1 cellular context compared by ENCODE assay signal in the genomic region with DNA sequence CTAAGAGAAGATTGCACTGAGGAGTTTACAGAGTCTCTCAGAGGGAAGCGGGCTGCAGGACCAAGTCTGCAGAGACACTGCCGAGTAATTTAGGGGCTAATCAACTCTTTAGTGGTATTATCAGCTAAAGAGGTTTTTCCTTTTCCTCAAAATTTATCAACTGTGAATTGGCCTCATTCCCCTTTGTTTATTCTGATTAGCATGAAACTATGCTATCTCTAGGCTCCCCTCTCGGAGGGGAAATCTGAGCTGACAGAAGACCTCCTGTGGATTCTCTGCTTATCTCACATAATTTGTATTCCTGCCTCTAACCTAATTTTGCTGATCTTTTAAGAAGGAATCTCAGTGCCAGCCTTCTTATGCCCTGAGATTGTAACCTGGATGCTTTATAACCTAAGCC.
TF ChIP-seq lines count a peak whose summit lies in the region.

No MANE protein-coding gene starts in this region.

TF ChIP-seq in WTC11, 78 proteins besides CTCF, POLR2A, EP300 and RAD21 (continued from another document):
- TF ChIP-seq, protein P1, sequence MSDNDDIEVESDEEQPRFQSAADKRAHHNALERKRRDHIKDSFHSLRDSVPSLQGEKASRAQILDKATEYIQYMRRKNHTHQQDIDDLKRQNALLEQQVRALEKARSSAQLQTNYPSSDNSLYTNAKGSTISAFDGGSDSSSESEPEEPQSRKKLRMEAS (CRISPR knock-in tag; IDR thresholded peaks at IDR 0.05): no peak
